8 cellular contexts compared by ENCODE assay signal in the genomic region with DNA sequence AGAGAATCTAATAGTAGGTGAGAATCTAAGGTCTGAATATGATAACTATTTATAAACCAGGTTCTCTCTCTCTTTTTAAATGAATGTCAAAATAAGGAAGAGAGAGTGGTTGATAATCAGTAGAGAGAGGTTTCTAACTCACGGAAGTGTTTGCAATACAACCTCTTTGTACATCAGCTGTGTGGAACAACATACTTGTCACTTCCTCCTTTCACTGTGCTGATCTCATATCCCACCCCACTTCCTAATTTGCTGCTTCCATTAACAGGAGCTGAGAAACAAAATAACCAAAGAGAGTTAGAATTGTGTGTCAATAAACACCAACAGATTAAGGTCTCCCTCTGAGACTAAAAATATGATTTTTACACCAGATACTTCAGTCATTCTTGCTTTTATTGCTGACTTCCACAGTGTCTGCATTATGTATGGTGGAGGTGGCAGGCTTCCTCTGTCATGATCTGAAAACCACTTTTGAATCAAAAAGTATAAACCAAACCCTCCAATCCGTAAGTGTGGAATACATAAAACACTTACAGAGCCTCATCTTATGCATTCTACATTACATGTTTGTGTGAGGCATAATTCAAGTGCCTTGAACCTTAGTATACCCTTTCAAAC. TPM values are rescaled to one million over a fixed set of nuclear protein-coding genes. Genes with fewer than 3 reads are reported as not detected.
A peak's percentile ranks its signal among the peaks of the same experiment; 100 is the strongest.
DNase-seq lines count a peak whose midpoint lies in the region; ATAC-seq and TF ChIP-seq lines count a peak whose summit lies in the region.

No MANE protein-coding gene starts in this region.

- H3K36me3 ChIP-seq in naive thymus-derived CD4-positive, alpha-beta T cell (ENCODE audit: control insufficient read depth in 2 of 3, insufficient read depth in 3 of 3, low read length in 3 of 3) = no peaks in the 10 kb centered on the region

- peak overlapping the region; percentile 83 for H3K27ac Mint-ChIP-seq in activated naive CD4-positive, alpha-beta T cell treated with anti-CD3 and anti-CD28 coated beads, Interleukin-2, amount 50 U/mL, for 24 hours
- peak overlapping the region; percentile 11 for H3K27ac Mint-ChIP-seq in activated T-helper 1 cell treated with anti-CD3 and anti-CD28 coated beads, Interleukin-12 subunit alpha, Interleukin-12 subunit beta, Interleukin-2, Interleukin-4 antibody, amounts not matched to agents 30 ng/mL and 10 ng/mL and 1 ng/mL, durations not matched to agents 14 hours and 24 hours and 36 hours
- peak overlapping the region; percentile 29 to 95 (median 78) for H3K27ac Mint-ChIP-seq in naive thymus-derived CD4-positive, alpha-beta T cell
- no peak overlapping the region for H3K27ac Mint-ChIP-seq in WTC11

- peak overlapping the region; percentile 34 for H3K4me3 Mint-ChIP-seq in activated naive CD4-positive, alpha-beta T cell treated with anti-CD3 and anti-CD28 coated beads, Interleukin-2, amount 50 U/mL, for 24 hours
- no peak overlapping the region for H3K4me3 Mint-ChIP-seq in activated T-helper 1 cell treated with anti-CD3 and anti-CD28 coated beads, Interleukin-12 subunit alpha, Interleukin-12 subunit beta, Interleukin-2, Interleukin-4 antibody, amounts not matched to agents 30 ng/mL and 10 ng/mL and 1 ng/mL, durations not matched to agents 14 hours and 24 hours and 36 hours
- H3K4me3 Mint-ChIP-seq in naive thymus-derived CD4-positive, alpha-beta T cell = peak overlapping the region in 9 of 10 donors; percentile 26 to 79 (median 65)
- H3K4me3 Mint-ChIP-seq in WTC11 = no peak overlapping the region

- H3K9me3 Mint-ChIP-seq in activated naive CD4-positive, alpha-beta T cell treated with anti-CD3 and anti-CD28 coated beads, Interleukin-2, amount 50 U/mL, for 24 hours = no peaks in the 10 kb centered on the region
- H3K9me3 Mint-ChIP-seq in activated T-helper 1 cell treated with anti-CD3 and anti-CD28 coated beads, Interleukin-12 subunit alpha, Interleukin-12 subunit beta, Interleukin-2, Interleukin-4 antibody, amounts not matched to agents 30 ng/mL and 10 ng/mL and 1 ng/mL, durations not matched to agents 14 hours and 24 hours and 36 hours = no peaks in the 10 kb centered on the region
- no peaks in the 10 kb centered on the region for H3K9me3 Mint-ChIP-seq in naive thymus-derived CD4-positive, alpha-beta T cell
- H3K9me3 Mint-ChIP-seq in WTC11 = no peaks in the 10 kb centered on the region

- no peaks in the 10 kb centered on the region for H3K9me3 ChIP-seq in naive thymus-derived CD4-positive, alpha-beta T cell (ENCODE audit: control insufficient read depth in 2 of 3, low read length in 3 of 3)

- H3K27me3 ChIP-seq in naive thymus-derived CD4-positive, alpha-beta T cell (ENCODE audit: control insufficient read depth in 2 of 2, insufficient read depth in 2 of 2, low read length in 2 of 2) = no peaks in the 10 kb centered on the region

- intact Hi-C loops in activated T-helper 1 cell treated with anti-CD3 and anti-CD28 coated beads, Interleukin-12 subunit alpha, Interleukin-12 subunit beta, Interleukin-2, Interleukin-4 antibody, amounts not matched to agents 30 ng/mL and 10 ng/mL and 1 ng/mL, durations not matched to agents 14 hours and 24 hours and 36 hours (cut with micrococcal nuclease) = loop anchor here (10.0 kb wide), 1 partner anchor 115 kb away; no protein-coding TSS in a partner anchor
- intact Hi-C loops in naive thymus-derived CD4-positive, alpha-beta T cell (cut with micrococcal nuclease) = loop anchor here (2.0 to 10.0 kb wide), 2 partner anchors 71 to 125 kb away; no protein-coding TSS in a partner anchor

- no peak for DNase-seq in activated naive CD4-positive, alpha-beta T cell (lab: John Stamatoyannopoulos, UW)
- DNase-seq in activated T-helper 1 cell treated with anti-CD3 and anti-CD28 coated beads, Interleukin-12 subunit alpha, Interleukin-12 subunit beta, Interleukin-2, Interleukin-4 antibody, amounts not matched to agents 30 ng/mL and 10 ng/mL and 1 ng/mL, durations not matched to agents 14 hours and 24 hours and 36 hours (ENCODE audit: low spot score) = no peak
- DNase-seq in naive thymus-derived CD4-positive, alpha-beta T cell = peak in 7 of 9 donors; percentile 22 to 54 (median 51)
- no peak for DNase-seq in NCI-H2196 treated with DMSO at 0.1 percent for 48 hours (lab: John Stamatoyannopoulos, UW; ENCODE audit: unreplicated experiment)
- DNase-seq in glomerular visceral epithelial cell (ENCODE audit: extremely low spot score) = no peak
- DNase-seq in WTC11 (ENCODE audit: low spot score) = no peak

- POLR2A ChIA-PET in naive thymus-derived CD4-positive, alpha-beta T cell (lab: Charles Lee) = interaction anchor here (0.7 to 1.0 kb wide), 2 partner anchors 25 to 390 kb away, joined by 3 to 4 read pairs; a partner anchor contains a TSS
- POLR2A ChIA-PET in WTC11 (lab: Charles Lee) = no interaction called here

- peaks cover 39 to 58% of the 10 kb centered on the region in 2 donors for H3K4me1 ChIP-seq in naive thymus-derived CD4-positive, alpha-beta T cell (ENCODE audit: control insufficient read depth in 2 of 2, insufficient read depth in 2 of 2, low read length in 2 of 2)

- ATAC-seq in HG03135 (IDR thresholded peaks at IDR 0.05; ENCODE audit: unreplicated experiment) (peak; percentile 92), WTC11 (no peak)
- peak; percentile 85 for ATAC-seq in naive thymus-derived CD4-positive, alpha-beta T cell

- peak overlapping the region; percentile 14 for H3K27ac ChIP-seq in naive thymus-derived CD4-positive, alpha-beta T cell (ENCODE audit: low read depth, low read length)

- H3K4me3 ChIP-seq in naive thymus-derived CD4-positive, alpha-beta T cell (ENCODE audit: low read length) = no peak overlapping the region

- CTCF ChIA-PET in naive thymus-derived CD4-positive, alpha-beta T cell (lab: Charles Lee) = interaction anchor here (1.2 to 1.8 kb wide), 3 partner anchors 9 to 159 kb away, joined by 3 to 9 read pairs (median 3); no protein-coding TSS in a partner anchor
- CTCF ChIA-PET in WTC11 (lab: Charles Lee) = no interaction called here

- peaks cover 3% of the 10 kb centered on the region for H3K36me3 Mint-ChIP-seq in activated naive CD4-positive, alpha-beta T cell treated with anti-CD3 and anti-CD28 coated beads, Interleukin-2, amount 50 U/mL, for 24 hours
- H3K36me3 Mint-ChIP-seq in activated T-helper 1 cell treated with anti-CD3 and anti-CD28 coated beads, Interleukin-12 subunit alpha, Interleukin-12 subunit beta, Interleukin-2, Interleukin-4 antibody, amounts not matched to agents 30 ng/mL and 10 ng/mL and 1 ng/mL, durations not matched to agents 14 hours and 24 hours and 36 hours (ENCODE audit: low read depth) = peaks cover 15% of the 10 kb centered on the region
- H3K36me3 Mint-ChIP-seq in naive thymus-derived CD4-positive, alpha-beta T cell = peaks cover 0 to 12% (median 5%) of the 10 kb centered on the region in 5 donors
- peaks cover 4% of the 10 kb centered on the region for H3K36me3 Mint-ChIP-seq in WTC11

- peaks cover 77% of the 10 kb centered on the region for H3K4me1 Mint-ChIP-seq in activated naive CD4-positive, alpha-beta T cell treated with anti-CD3 and anti-CD28 coated beads, Interleukin-2, amount 50 U/mL, for 24 hours
- peaks cover 47% of the 10 kb centered on the region for H3K4me1 Mint-ChIP-seq in activated T-helper 1 cell treated with anti-CD3 and anti-CD28 coated beads, Interleukin-12 subunit alpha, Interleukin-12 subunit beta, Interleukin-2, Interleukin-4 antibody, amounts not matched to agents 30 ng/mL and 10 ng/mL and 1 ng/mL, durations not matched to agents 14 hours and 24 hours and 36 hours (ENCODE audit: low read depth)
- H3K4me1 Mint-ChIP-seq in naive thymus-derived CD4-positive, alpha-beta T cell = peaks cover 47 to 80% (median 69%) of the 10 kb centered on the region in 7 donors
- peaks cover 37% of the 10 kb centered on the region for H3K4me1 Mint-ChIP-seq in WTC11

- TF ChIP-seq CTCF in WTC11 (IDR thresholded peaks at IDR 0.05) = no peak

- no peaks in the 10 kb centered on the region for H3K27me3 Mint-ChIP-seq in activated naive CD4-positive, alpha-beta T cell treated with anti-CD3 and anti-CD28 coated beads, Interleukin-2, amount 50 U/mL, for 24 hours
- no peaks in the 10 kb centered on the region for H3K27me3 Mint-ChIP-seq in activated T-helper 1 cell treated with anti-CD3 and anti-CD28 coated beads, Interleukin-12 subunit alpha, Interleukin-12 subunit beta, Interleukin-2, Interleukin-4 antibody, amounts not matched to agents 30 ng/mL and 10 ng/mL and 1 ng/mL, durations not matched to agents 14 hours and 24 hours and 36 hours (ENCODE audit: insufficient read depth)
- H3K27me3 Mint-ChIP-seq in naive thymus-derived CD4-positive, alpha-beta T cell = no peaks in the 10 kb centered on the region
- H3K27me3 Mint-ChIP-seq in WTC11 (ENCODE audit: low read depth) = no peaks in the 10 kb centered on the region

TF ChIP-seq in WTC11, 78 proteins besides CTCF, POLR2A, EP300 and RAD21 (continues in another document):
- TF ChIP-seq ZNF232 (CRISPR knock-in tag; IDR thresholded peaks at IDR 0.05) = no peak

RNA-seq across cellular contexts. Expression of a gene that starts 25.0 kb away (rescaled TPM):
- 30.1 and 32.7 TPM in 2 replicates for total RNA-seq in activated T-helper 1 cell treated with anti-CD3 and anti-CD28 coated beads, Interleukin-12 subunit alpha, Interleukin-12 subunit beta, Interleukin-2, Interleukin-4 antibody, amounts not matched to agents 30 ng/mL and 10 ng/mL and 1 ng/mL, durations not matched to agents 14 hours and 24 hours and 36 hours
- total RNA-seq in naive thymus-derived CD4-positive, alpha-beta T cell = 10 to 100 TPM; 28.0 to 66.6 (median 34.3) TPM
- polyA plus RNA-seq in naive thymus-derived CD4-positive, alpha-beta T cell = 10 to 100 TPM; 20.0 to 24.1 TPM
- total RNA-seq in WTC11 (2021) = 37.1 to 41.5 TPM (median 38.4 TPM) in 3 replicates

Comparison
In these comparisons a context has a peak if more than half of its experiments do, and no peak if none do; other contexts are left out.
1. H3K4me3 Mint-ChIP-seq: peak in activated naive CD4-positive, alpha-beta T cell treated with anti-CD3 and anti-CD28 coated beads, Interleukin-2, amount 50 U/mL, for 24 hours (single experiment) and naive thymus-derived CD4-positive, alpha-beta T cell (9 of 10); none in activated T-helper 1 cell treated with anti-CD3 and anti-CD28 coated beads, Interleukin-12 subunit alpha, Interleukin-12 subunit beta, Interleukin-2, Interleukin-4 antibody, amounts not matched to agents 30 ng/mL and 10 ng/mL and 1 ng/mL, durations not matched to agents 14 hours and 24 hours and 36 hours (single experiment) and WTC11 (single experiment).
2. DNase-seq: peak in naive thymus-derived CD4-positive, alpha-beta T cell (7 of 9); none in activated naive CD4-positive, alpha-beta T cell (0 of 4), activated T-helper 1 cell treated with anti-CD3 and anti-CD28 coated beads, Interleukin-12 subunit alpha, Interleukin-12 subunit beta, Interleukin-2, Interleukin-4 antibody, amounts not matched to agents 30 ng/mL and 10 ng/mL and 1 ng/mL, durations not matched to agents 14 hours and 24 hours and 36 hours (single experiment), NCI-H2196 treated with DMSO at 0.1 percent for 48 hours (single experiment), glomerular visceral epithelial cell (single experiment) and WTC11 (single experiment).